Comparison of ENCODE assay signal across 1 cellular context in genomic region chr19:14363203-14364097, GRCh38.
TF ChIP-seq lines count a peak whose summit lies in the region.

No MANE protein-coding gene starts in this region.

TF ChIP-seq in H1, 55 proteins besides CTCF, POLR2A, EP300 and RAD21:
- TF ChIP-seq ZNF274 (IDR thresholded peaks at IDR 0.05; ENCODE audit: borderline replicate concordance, extremely low read depth, low read length) (no peak), ATF3 (IDR thresholded peaks at IDR 0.05; ENCODE audit: insufficient read depth, low read depth, low read length) (no peak), TBP (IDR thresholded peaks at IDR 0.05; ENCODE audit: low read depth, low read length) (peak; percentile 72; the same call in 1 of the 2 replicates), SIN3A (conservative IDR thresholded peaks at IDR 0.05 in 1 of 2, IDR thresholded peaks at IDR 0.05 in 1 of 2; ENCODE audit: low read depth in 1 of 2, low read length in 2 of 2) (peak in 1 of 2 experiments; percentile 0; a peak in 1 of 4 replicates), PHF8 (conservative IDR thresholded peaks at IDR 0.05; ENCODE audit: low read depth, low read length) (peak; percentile 77), MAX (IDR thresholded peaks at IDR 0.05) (peak; percentile 67), SIX5 (IDR thresholded peaks at IDR 0.05; ENCODE audit: low read depth, low read length) (no peak), TAF1 (IDR thresholded peaks at IDR 0.05; ENCODE audit: low read depth, low read length) (peak; percentile 81), CHD2 (IDR thresholded peaks at IDR 0.05; ENCODE audit: low read length) (no peak), EZH2 (IDR thresholded peaks at IDR 0.05; ENCODE audit: low read depth, low read length, severe bottlenecking) (no peak), NRF1 (IDR thresholded peaks at IDR 0.05; ENCODE audit: low read depth, low read length) (no peak), POLR2AphosphoS5 (IDR thresholded peaks at IDR 0.05; ENCODE audit: low read depth, low read length) (peak; percentile 88), TEAD4 (IDR thresholded peaks at IDR 0.05; ENCODE audit: low read depth, low read length) (no peak), JUN (IDR thresholded peaks at IDR 0.05; ENCODE audit: low read depth, low read length) (no peak), MAFK (IDR thresholded peaks at IDR 0.05; ENCODE audit: low read depth, low read length) (no peak), TAF7 (optimal IDR thresholded peaks at IDR 0.05; ENCODE audit: borderline replicate concordance, low read depth, low read length) (no peak), GTF2F1 (IDR thresholded peaks at IDR 0.05; ENCODE audit: borderline replicate concordance, low read depth, low read length) (0 out of 2 replicates have a peak, but pooled peaks have one; percentile 42)
